Comparison of ENCODE assay signal across 21 cellular contexts in genomic region chr3:170641510-170642236, GRCh38. TPM values are rescaled to one million over a fixed set of nuclear protein-coding genes. Genes with fewer than 3 reads are reported as not detected.
DNase-seq lines count a peak whose midpoint lies in the region; ATAC-seq and TF ChIP-seq lines count a peak whose summit lies in the region.
"Had no signal": no experiment of that assay in that cellular context is flagged by ENCODE, and none has a peak within 500 bp of the region (broad histone marks: within the 10 kb centered on the region; RNA-seq: fewer than 3 reads in every experiment).

No MANE protein-coding gene starts in this region.

- H3K27ac Mint-ChIP-seq in nephron progenitor cell: peak overlapping the region; percentile 5
- H3K27ac Mint-ChIP-seq: activated CD4-positive, alpha-beta memory T cell treated with anti-CD3 and anti-CD28 coated beads for 36 hours; stimulated activated memory B cell treated with anti-CD40 and anti-IgM and Interleukin-4, amounts not matched to agents 10 μg/mL and 1 μg/mL and 100 μg/mL, for 72 hours; T-helper 1 cell treated with Interleukin-12 subunit alpha and Interleukin-12 subunit beta and Interleukin-4 antibody, amounts not matched to agents 30 μg/mL and 1 μg/mL, for 36 hours had no signal

- H3K4me3 ChIP-seq in AG10803 (ENCODE audit: low read length): no peak overlapping the region
- no peak overlapping the region for H3K4me3 ChIP-seq in lower leg skin (ENCODE audit: low read depth, poor library complexity, severe bottlenecking)
- H3K4me3 ChIP-seq: ascending aorta, mucosa of descending colon, right atrium auricular region, upper lobe of left lung had no signal

- peaks cover 4% of the 10 kb centered on the region for H3K27me3 Mint-ChIP-seq in nephron progenitor cell (ENCODE audit: low read depth, poor library complexity)
- H3K27me3 Mint-ChIP-seq: activated CD4-positive, alpha-beta memory T cell treated with anti-CD3 and anti-CD28 coated beads for 36 hours had no signal

- peaks cover 19% of the 10 kb centered on the region for H3K4me1 Mint-ChIP-seq in nephron progenitor cell
- H3K4me1 Mint-ChIP-seq: stimulated activated memory B cell treated with anti-CD40 and anti-IgM and Interleukin-4, amounts not matched to agents 10 μg/mL and 1 μg/mL and 100 μg/mL, for 72 hours had no signal

- no peak overlapping the region for H3K4me3 Mint-ChIP-seq in nephron progenitor cell
- H3K4me3 Mint-ChIP-seq: activated CD4-positive, alpha-beta memory T cell treated with anti-CD3 and anti-CD28 coated beads for 36 hours; stimulated activated memory B cell treated with anti-CD40 and anti-IgM and Interleukin-4, amounts not matched to agents 10 μg/mL and 1 μg/mL and 100 μg/mL, for 72 hours; T-helper 1 cell treated with Interleukin-12 subunit alpha and Interleukin-12 subunit beta and Interleukin-4 antibody, amounts not matched to agents 30 μg/mL and 1 μg/mL, for 36 hours had no signal

- WGBS in lower leg skin, 2 donors: 69 to 77% methylated on average over 5 of the region's 5 CpGs

- intact Hi-C loops in lower leg skin (cut with DNase I; ENCODE audit: low total_unique reads): no loop called here

- no peak for ATAC-seq in HG03039 (IDR thresholded peaks at IDR 0.05; ENCODE audit: unreplicated experiment)
- ATAC-seq: mucosa of descending colon had no signal

- in situ Hi-C loops in KBM-7 (cut with MboI; ENCODE audit: low pct_unique_long_range_greater_than_20kb, low sequenced_read_pairs): no loop called here

- TF ChIP-seq POLR2A in lower leg skin (IDR thresholded peaks at IDR 0.05): no peak

- H3K36me3 Mint-ChIP-seq in nephron progenitor cell (ENCODE audit: low read depth): no peaks in the 10 kb centered on the region
- H3K36me3 Mint-ChIP-seq: activated CD4-positive, alpha-beta memory T cell treated with anti-CD3 and anti-CD28 coated beads for 36 hours; stimulated activated memory B cell treated with anti-CD40 and anti-IgM and Interleukin-4, amounts not matched to agents 10 μg/mL and 1 μg/mL and 100 μg/mL, for 72 hours had no signal

- H3K9me3 Mint-ChIP-seq in nephron progenitor cell: peaks cover 19% of the 10 kb centered on the region
- H3K9me3 Mint-ChIP-seq: T-helper 1 cell treated with Interleukin-12 subunit alpha and Interleukin-12 subunit beta and Interleukin-4 antibody, amounts not matched to agents 30 μg/mL and 1 μg/mL, for 36 hours had no signal

- DNase-seq in AG10803 (ENCODE audit: low read depth): peak; percentile 65
- peak; percentile 37 for DNase-seq in KBM-7
- peak; percentile 65 for DNase-seq in cerebellar cortex (ENCODE audit: low spot score)
- no peak for DNase-seq in nephron progenitor cell
- no peak for DNase-seq in lower leg skin (ENCODE audit: low spot score in 2 of 2)
- DNase-seq in T-helper 1 cell: no peak
- DNase-seq in DMS153 treated with DMSO at 0.1 percent for 48 hours (lab: John Stamatoyannopoulos, UW; ENCODE audit: unreplicated experiment): no peak
- DNase-seq: activated CD4-positive, alpha-beta memory T cell treated with anti-CD3 and anti-CD28 coated beads for 36 hours; activated naive CD4-positive, alpha-beta T cell; mucosa of descending colon; NCI-H2029 treated with DMSO at 0.1 percent for 48 hours; SHP77; stimulated activated CD4-positive, alpha-beta T cell treated with anti-CD3 and anti-CD28 coated beads, Interleukin-15, amount 100 ng/mL, for 24 hours; upper lobe of left lung; WERI-Rb-1 had no signal

- no peak for TF ChIP-seq CTCF in AG10803 (conservative IDR thresholded peaks at IDR 0.05; ENCODE audit: low read length)
- TF ChIP-seq CTCF in nephron progenitor cell (IDR thresholded peaks at IDR 0.05): no peak
- TF ChIP-seq CTCF in lower leg skin (IDR thresholded peaks at IDR 0.05): no peak

RNA-seq across cellular contexts. Expression of gene SLC7A14, which starts 55.8 kb away (rescaled TPM):
- total RNA-seq in lower leg skin: not detected
- total RNA-seq: activated CD4-positive, alpha-beta memory T cell treated with anti-CD3 and anti-CD28 coated beads for 36 hours; ascending aorta; MCF 10A; right atrium auricular region had no signal

Comparison
In these comparisons a context has a peak if more than half of its experiments do, and no peak if none do; other contexts are left out.
1. DNase-seq: peak in AG10803 (single experiment), KBM-7 (single experiment) and cerebellar cortex (single experiment); none in nephron progenitor cell (single experiment), lower leg skin (0 of 2), T-helper 1 cell (0 of 5) and DMS153 treated with DMSO at 0.1 percent for 48 hours (single experiment).